ENCODE assay signal across 4 cellular contexts in genomic region chr17:65068391-65068790, GRCh38. TPM values are rescaled to one million over a fixed set of nuclear protein-coding genes. Genes with fewer than 3 reads are reported as not detected.
A peak's percentile ranks its signal among the peaks of the same experiment; 100 is the strongest.
DNase-seq lines count a peak whose midpoint lies in the region; ATAC-seq, FAIRE-seq and TF ChIP-seq lines count a peak whose summit lies in the region.
"Not testable (repeated sequence)": the region's sequence is repeated elsewhere in the genome, so short reads cannot be mapped to it uniquely, and the experiment has no call there.

No MANE protein-coding gene starts in this region.

- H3K36me3 ChIP-seq in HepG2 (replicated peaks in 1 of 2; ENCODE audit: control insufficient read depth in 1 of 2, insufficient read depth in 2 of 2, low read length in 2 of 2); sigmoid colon: not testable (repeated sequence)

- not testable (repeated sequence) for H3K27me3 Mint-ChIP-seq in T-helper 17 cell; MCF 10A (ENCODE audit: insufficient read depth, unreplicated experiment)

- not testable (repeated sequence) for BruUV-seq in MCF 10A (replicated peaks; lab: Mats Ljungman, UMichigan); HepG2 (replicated peaks; lab: Mats Ljungman, UMichigan)

- not testable (repeated sequence) for H3K79me2 ChIP-seq in HepG2 (ENCODE audit: insufficient read depth, low read length)

- POLR2A ChIA-PET in MCF 10A (lab: Yijun Ruan, JAX); HepG2 (lab: Yijun Ruan, JAX): not testable (repeated sequence)

- WGBS in HepG2 (ENCODE audit: low lambda C conversion rate), result 73% methylated on average over 4 of the region's 4 CpGs
- 85 to 93% methylated on average over 4 of the region's 4 CpGs for WGBS in sigmoid colon, 2 donors

- not testable (repeated sequence) for H3K9me3 ChIP-seq in T-helper 17 cell (ENCODE audit: control insufficient read depth, low read length, poor library complexity, severe bottlenecking); HepG2 (ENCODE audit: low read length); sigmoid colon

- not testable (repeated sequence) for H2AFZ ChIP-seq in HepG2 (ENCODE audit: low read length)

- H3K4me1 Mint-ChIP-seq in T-helper 17 cell; MCF 10A (ENCODE audit: insufficient read depth, unreplicated experiment): not testable (repeated sequence)

- not testable (repeated sequence) for H3K4me2 ChIP-seq in HepG2 (ENCODE audit: low read depth, low read length)

- not testable (repeated sequence) for TF ChIP-seq RAD21 in HepG2 (CRISPR knock-in tag; IDR thresholded peaks at IDR 0.05)

- not testable (repeated sequence) for TF ChIP-seq POLR2A in HepG2 (IDR thresholded peaks at IDR 0.05; ENCODE audit: insufficient read depth in 1 of 2, low read depth in 2 of 2, low read length in 2 of 2); sigmoid colon (IDR thresholded peaks at IDR 0.05)

- not testable (repeated sequence) for FAIRE-seq in HepG2 (lab: Jason Lieb, UNC)

- not testable (repeated sequence) for H3K36me3 Mint-ChIP-seq in T-helper 17 cell (ENCODE audit: low read depth); MCF 10A (ENCODE audit: insufficient read depth, unreplicated experiment)

- H4K20me1 ChIP-seq in HepG2 (ENCODE audit: insufficient read depth, low read length), result not testable (repeated sequence)

- peaks cover 36% of the 10 kb centered on the region for H3K4me1 ChIP-seq in HepG2 (ENCODE audit: insufficient read depth, low read length)
- H3K4me1 ChIP-seq in sigmoid colon, result not testable (repeated sequence)

- H3K27ac ChIP-seq in HepG2 (ENCODE audit: extremely low read length, insufficient read depth, low read length); sigmoid colon: not testable (repeated sequence)

- CTCF ChIA-PET in MCF 10A (lab: Yijun Ruan, JAX); HepG2 (lab: Yijun Ruan, JAX; ENCODE audit: low intra/inter-chr PET ratio, low total read pairs): not testable (repeated sequence)

- not testable (repeated sequence) for H3K9me3 Mint-ChIP-seq in MCF 10A (ENCODE audit: unreplicated experiment)

- in situ Hi-C loops in HepG2 (cut with HindIII; ENCODE audit: extremely low pct_ligation_motif_present, low pct_unique_long_range_greater_than_20kb), result not testable (repeated sequence)

- intact Hi-C loops in MCF 10A (cut with micrococcal nuclease); HepG2 (cut with micrococcal nuclease; ENCODE audit: unreplicated experiment); sigmoid colon (cut with DNase I): not testable (repeated sequence)

- not testable (repeated sequence) for TF ChIP-seq EP300 in HepG2 (IDR thresholded peaks at IDR 0.05; ENCODE audit: low read depth in 2 of 2, low read length in 2 of 2); HepG2 (CRISPR knock-in tag; IDR thresholded peaks at IDR 0.05; ENCODE audit: borderline replicate concordance); sigmoid colon (IDR thresholded peaks at IDR 0.05)

- H3K27ac Mint-ChIP-seq in T-helper 17 cell, result not testable (repeated sequence)
- peak overlapping the region; percentile 31 for H3K27ac Mint-ChIP-seq in MCF 10A (ENCODE audit: low read depth, unreplicated experiment)

- peak overlapping the region; percentile 31 for H3K4me3 Mint-ChIP-seq in T-helper 17 cell
- not testable (repeated sequence) for H3K4me3 Mint-ChIP-seq in MCF 10A (ENCODE audit: unreplicated experiment)

- DNase-seq in T-helper 17 cell; MCF 10A (ENCODE audit: unreplicated experiment); HepG2 (ENCODE audit: low spot score): not testable (repeated sequence)
- peak; percentile 2 for DNase-seq in sigmoid colon

- ATAC-seq in T-helper 17 cell, HepG2: not testable (repeated sequence)

- H3K4me3 ChIP-seq in HepG2 (replicated peaks in 1 of 3; ENCODE audit: insufficient read depth in 1 of 3, low read depth in 2 of 3, low read length in 3 of 3); sigmoid colon: not testable (repeated sequence)

- H3K27me3 ChIP-seq in HepG2 (ENCODE audit: control insufficient read depth in 1 of 2, insufficient read depth in 2 of 2, low read length in 2 of 2); sigmoid colon: not testable (repeated sequence)

- not testable (repeated sequence) for H3K9ac ChIP-seq in HepG2 (ENCODE audit: insufficient read depth, low read depth, low read length)

- TF ChIP-seq CTCF in MCF 10A (IDR thresholded peaks at IDR 0.05; ENCODE audit: unreplicated experiment); HepG2 (CRISPR knock-in tag; IDR thresholded peaks at IDR 0.05); sigmoid colon (IDR thresholded peaks at IDR 0.05): not testable (repeated sequence)

TF ChIP-seq in HepG2, 621 proteins besides CTCF, POLR2A, EP300 and RAD21:
- 0 out of 2 replicates have a peak, but pooled peaks have one; percentile 42 for TF ChIP-seq LCORL (IDR thresholded peaks at IDR 0.05)
- TF ChIP-seq LCORL, FOXA1 (CRISPR knock-in tag; IDR thresholded peaks at IDR 0.05): not testable (repeated sequence)
- peak; percentile 28; the same call in 1 of the 2 replicates for TF ChIP-seq FOXA1 (IDR thresholded peaks at IDR 0.05)

RNA-seq across cellular contexts. Expression of gene GNA13, which starts 11.9 kb away (rescaled TPM):
- total RNA-seq in T-helper 17 cell (100 to 1,000 TPM; 102 to 132 TPM), MCF 10A (2022) (32.1 and 33.2 TPM in 2 replicates), HepG2 (2016; rRNA removed; fragmentation: Illumina TruSeq; extraction: Trizol) (22.9 and 45.8 TPM in 2 replicates), sigmoid colon (100 to 1,000 TPM in 2 of 4 donors, 10 to 100 TPM in 2; 72.8 to 120 (median 96.4) TPM)
- total RNA-seq in HepG2 (2016; cell fraction: cytosol; rRNA removed; fragmentation: Illumina TruSeq; extraction: Trizol; ENCODE audit: low read depth), result 8.3 and 10.6 TPM in 2 replicates
- total RNA-seq in HepG2 (2016; cell fraction: insoluble cytoplasmic fraction; rRNA removed; fragmentation: Illumina TruSeq; extraction: Trizol), result 22.8 and 43.0 TPM in 2 replicates
- 30.7 and 34.7 TPM in 2 replicates for total RNA-seq in HepG2 (2016; cell fraction: membrane; rRNA removed; fragmentation: Illumina TruSeq; extraction: Trizol)
- 21.1 and 24.0 TPM in 2 replicates for total RNA-seq in HepG2 (2016; cell fraction: nucleus; rRNA removed; fragmentation: Illumina TruSeq; extraction: Trizol)
- polyA plus RNA-seq in HepG2 (2011; rRNA removed) (23.7 and 31.0 TPM in 2 replicates), sigmoid colon (10 to 100 TPM; 33.1 to 62.9 (median 39.6) TPM)
- 13.2 and 21.5 TPM in 2 replicates for polyA plus RNA-seq in HepG2 (2011; cell fraction: cytosol; rRNA removed)
- polyA plus RNA-seq in HepG2 (2011; cell fraction: nucleus; rRNA removed), result 10.2 and 12.4 TPM in 2 replicates
- polyA plus RNA-seq in HepG2 (2012), result 26.8 and 27.3 TPM in 2 replicates
- polyA plus RNA-seq in HepG2 (2016; cell fraction: cytosol; fragmentation: Illumina TruSeq; extraction: Trizol; ENCODE audit: low read depth), result 3.4 and 3.6 TPM in 2 replicates
- 41.0 and 43.8 TPM in 2 replicates for polyA plus RNA-seq in HepG2 (2016; cell fraction: insoluble cytoplasmic fraction; fragmentation: Illumina TruSeq; extraction: Trizol; ENCODE audit: low read depth)
- 18.5 and 20.3 TPM in 2 replicates for polyA plus RNA-seq in HepG2 (2016; cell fraction: membrane; fragmentation: Illumina TruSeq; extraction: Trizol; ENCODE audit: low read depth)
- polyA plus RNA-seq in HepG2 (2016; cell fraction: nucleus; fragmentation: Illumina TruSeq; extraction: Trizol; ENCODE audit: insufficient read depth, low read depth), result 24.4 and 25.6 TPM in 2 replicates
- polyA minus RNA-seq in HepG2 (2011; rRNA and poly(A)+ RNA removed; ENCODE audit: low replicate concordance), result 21.9 and 29.7 TPM in 2 replicates
- polyA minus RNA-seq in HepG2 (2011; cell fraction: cytosol; rRNA and poly(A)+ RNA removed), result 37.8 and 38.8 TPM in 2 replicates
- 37.3 and 39.9 TPM in 2 replicates for polyA minus RNA-seq in HepG2 (2011; cell fraction: nucleus; rRNA and poly(A)+ RNA removed)
